In the genomic region with DNA sequence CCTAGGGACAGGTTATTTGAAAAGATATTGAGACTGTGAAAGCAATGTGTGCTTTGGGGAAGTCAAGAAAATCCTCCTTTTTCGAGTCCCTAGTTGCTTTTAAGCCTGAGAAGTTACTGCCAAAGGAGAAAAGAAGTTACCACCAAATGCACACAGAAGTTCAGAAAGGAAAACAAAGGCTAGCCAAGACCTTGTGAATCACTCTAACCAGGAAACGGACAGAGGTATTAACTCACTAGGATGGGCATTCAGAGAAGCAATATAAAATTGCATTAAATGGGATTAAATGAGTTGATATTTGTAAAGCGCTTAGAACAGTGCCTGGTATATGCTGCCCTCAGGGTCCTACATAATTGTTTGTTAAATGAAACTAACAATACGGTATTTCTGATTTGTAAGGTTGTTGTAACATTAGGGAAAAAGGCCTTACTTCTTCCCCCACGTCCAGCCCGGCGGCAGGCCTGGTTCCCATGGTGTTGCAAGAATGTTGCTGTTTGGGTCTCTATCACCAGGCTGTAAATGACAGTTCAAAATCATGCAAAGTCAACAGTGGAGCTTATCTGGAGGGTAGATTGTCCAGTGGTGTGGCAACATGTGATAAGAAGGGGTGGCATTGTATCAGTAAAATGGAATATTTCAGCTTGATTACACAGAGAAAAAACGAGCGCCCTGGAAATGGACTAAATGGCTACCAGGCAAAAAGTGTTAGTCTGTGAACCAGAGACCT, we compare ENCODE assay signal across 1 cellular context.
TF ChIP-seq lines count a peak whose summit lies in the region.

No MANE protein-coding gene starts in this region.

TF ChIP-seq in K562, 482 proteins besides CTCF, POLR2A, EP300 and RAD21 (continued from another document and continues in another):
- TF ChIP-seq, protein P1, sequence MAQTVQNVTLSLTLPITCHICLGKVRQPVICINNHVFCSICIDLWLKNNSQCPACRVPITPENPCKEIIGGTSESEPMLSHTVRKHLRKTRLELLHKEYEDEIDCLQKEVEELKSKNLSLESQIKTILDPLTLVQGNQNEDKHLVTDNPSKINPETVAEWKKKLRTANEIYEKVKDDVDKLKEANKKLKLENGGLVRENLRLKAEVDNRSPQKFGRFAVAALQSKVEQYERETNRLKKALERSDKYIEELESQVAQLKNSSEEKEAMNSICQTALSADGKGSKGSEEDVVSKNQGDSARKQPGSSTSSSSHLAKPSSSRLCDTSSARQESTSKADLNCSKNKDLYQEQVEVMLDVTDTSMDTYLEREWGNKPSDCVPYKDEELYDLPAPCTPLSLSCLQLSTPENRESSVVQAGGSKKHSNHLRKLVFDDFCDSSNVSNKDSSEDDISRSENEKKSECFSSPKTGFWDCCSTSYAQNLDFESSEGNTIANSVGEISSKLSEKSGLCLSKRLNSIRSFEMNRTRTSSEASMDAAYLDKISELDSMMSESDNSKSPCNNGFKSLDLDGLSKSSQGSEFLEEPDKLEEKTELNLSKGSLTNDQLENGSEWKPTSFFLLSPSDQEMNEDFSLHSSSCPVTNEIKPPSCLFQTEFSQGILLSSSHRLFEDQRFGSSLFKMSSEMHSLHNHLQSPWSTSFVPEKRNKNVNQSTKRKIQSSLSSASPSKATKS (CRISPR knock-in tag; IDR thresholded peaks at IDR 0.05) = no peak
- TF ChIP-seq, protein P2, sequence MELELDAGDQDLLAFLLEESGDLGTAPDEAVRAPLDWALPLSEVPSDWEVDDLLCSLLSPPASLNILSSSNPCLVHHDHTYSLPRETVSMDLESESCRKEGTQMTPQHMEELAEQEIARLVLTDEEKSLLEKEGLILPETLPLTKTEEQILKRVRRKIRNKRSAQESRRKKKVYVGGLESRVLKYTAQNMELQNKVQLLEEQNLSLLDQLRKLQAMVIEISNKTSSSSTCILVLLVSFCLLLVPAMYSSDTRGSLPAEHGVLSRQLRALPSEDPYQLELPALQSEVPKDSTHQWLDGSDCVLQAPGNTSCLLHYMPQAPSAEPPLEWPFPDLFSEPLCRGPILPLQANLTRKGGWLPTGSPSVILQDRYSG (tag; conservative IDR thresholded peaks at IDR 0.05; ENCODE audit: low read depth) = 0 out of 2 replicates have a peak, but pooled peaks have one; percentile 32
- TF ChIP-seq SMAD4 (CRISPR knock-in tag; conservative IDR thresholded peaks at IDR 0.05) (peak; percentile 44; the same call in 1 of the 2 replicates), ZNF134 (CRISPR knock-in tag; conservative IDR thresholded peaks at IDR 0.05) (no peak), ARNT (IDR thresholded peaks at IDR 0.05) (no peak), ERF (CRISPR knock-in tag; IDR thresholded peaks at IDR 0.05) (no peak), NFIX (CRISPR knock-in tag; IDR thresholded peaks at IDR 0.05; ENCODE audit: low read depth) (no peak), HDAC8 (tag; IDR thresholded peaks at IDR 0.05) (no peak), WHSC1 (IDR thresholded peaks at IDR 0.05; ENCODE audit: low read length) (no peak), KLF13 (tag; IDR thresholded peaks at IDR 0.05; ENCODE audit: borderline replicate concordance, low read depth) (no peak), ZBTB7A (IDR thresholded peaks at IDR 0.05; ENCODE audit: borderline replicate concordance, control insufficient read depth, low read depth, low read length) (no peak), GABPB1 (CRISPR knock-in tag; IDR thresholded peaks at IDR 0.05) (no peak), KAT2B (IDR thresholded peaks at IDR 0.05; ENCODE audit: low read depth, low read length) (no peak), NCOA1 (IDR thresholded peaks at IDR 0.05; ENCODE audit: low read depth) (no peak), RCOR1 (IDR thresholded peaks at IDR 0.05; ENCODE audit: borderline replicate concordance in 1 of 2, low read depth in 2 of 2, low read length in 2 of 2) (0 out of 4 replicates have a peak, but pooled peaks of 1 of the 2 experiments have one; percentile 24), MCM5 (IDR thresholded peaks at IDR 0.05; ENCODE audit: low read depth) (no peak), ZNF184 (CRISPR knock-in tag; IDR thresholded peaks at IDR 0.05) (no peak), ZNF354B (CRISPR knock-in tag; IDR thresholded peaks at IDR 0.05) (no peak), TCF7L2 (IDR thresholded peaks at IDR 0.05; ENCODE audit: low read depth, low read length) (no peak), ESRRB (CRISPR knock-in tag; IDR thresholded peaks at IDR 0.05; ENCODE audit: borderline replicate concordance) (no peak), ZNF143 (CRISPR knock-in tag; IDR thresholded peaks at IDR 0.05) (no peak)
- TF ChIP-seq, protein P3, sequence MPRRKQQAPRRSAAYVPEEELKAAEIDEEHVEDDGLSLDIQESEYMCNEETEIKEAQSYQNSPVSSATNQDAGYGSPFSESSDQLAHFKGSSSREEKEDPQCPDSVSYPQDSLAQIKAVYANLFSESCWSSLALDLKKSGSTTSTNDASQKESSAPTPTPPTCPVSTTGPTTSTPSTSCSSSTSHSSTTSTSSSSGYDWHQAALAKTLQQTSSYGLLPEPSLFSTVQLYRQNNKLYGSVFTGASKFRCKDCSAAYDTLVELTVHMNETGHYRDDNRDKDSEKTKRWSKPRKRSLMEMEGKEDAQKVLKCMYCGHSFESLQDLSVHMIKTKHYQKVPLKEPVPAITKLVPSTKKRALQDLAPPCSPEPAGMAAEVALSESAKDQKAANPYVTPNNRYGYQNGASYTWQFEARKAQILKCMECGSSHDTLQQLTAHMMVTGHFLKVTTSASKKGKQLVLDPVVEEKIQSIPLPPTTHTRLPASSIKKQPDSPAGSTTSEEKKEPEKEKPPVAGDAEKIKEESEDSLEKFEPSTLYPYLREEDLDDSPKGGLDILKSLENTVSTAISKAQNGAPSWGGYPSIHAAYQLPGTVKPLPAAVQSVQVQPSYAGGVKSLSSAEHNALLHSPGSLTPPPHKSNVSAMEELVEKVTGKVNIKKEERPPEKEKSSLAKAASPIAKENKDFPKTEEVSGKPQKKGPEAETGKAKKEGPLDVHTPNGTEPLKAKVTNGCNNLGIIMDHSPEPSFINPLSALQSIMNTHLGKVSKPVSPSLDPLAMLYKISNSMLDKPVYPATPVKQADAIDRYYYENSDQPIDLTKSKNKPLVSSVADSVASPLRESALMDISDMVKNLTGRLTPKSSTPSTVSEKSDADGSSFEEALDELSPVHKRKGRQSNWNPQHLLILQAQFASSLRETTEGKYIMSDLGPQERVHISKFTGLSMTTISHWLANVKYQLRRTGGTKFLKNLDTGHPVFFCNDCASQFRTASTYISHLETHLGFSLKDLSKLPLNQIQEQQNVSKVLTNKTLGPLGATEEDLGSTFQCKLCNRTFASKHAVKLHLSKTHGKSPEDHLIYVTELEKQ (CRISPR knock-in tag; IDR thresholded peaks at IDR 0.05) = no peak
- TF ChIP-seq, protein P4, sequence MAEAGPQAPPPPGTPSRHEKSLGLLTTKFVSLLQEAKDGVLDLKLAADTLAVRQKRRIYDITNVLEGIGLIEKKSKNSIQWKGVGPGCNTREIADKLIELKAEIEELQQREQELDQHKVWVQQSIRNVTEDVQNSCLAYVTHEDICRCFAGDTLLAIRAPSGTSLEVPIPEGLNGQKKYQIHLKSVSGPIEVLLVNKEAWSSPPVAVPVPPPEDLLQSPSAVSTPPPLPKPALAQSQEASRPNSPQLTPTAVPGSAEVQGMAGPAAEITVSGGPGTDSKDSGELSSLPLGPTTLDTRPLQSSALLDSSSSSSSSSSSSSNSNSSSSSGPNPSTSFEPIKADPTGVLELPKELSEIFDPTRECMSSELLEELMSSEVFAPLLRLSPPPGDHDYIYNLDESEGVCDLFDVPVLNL (CRISPR knock-in tag; IDR thresholded peaks at IDR 0.05; ENCODE audit: low read depth) = no peak
- TF ChIP-seq, protein P5, sequence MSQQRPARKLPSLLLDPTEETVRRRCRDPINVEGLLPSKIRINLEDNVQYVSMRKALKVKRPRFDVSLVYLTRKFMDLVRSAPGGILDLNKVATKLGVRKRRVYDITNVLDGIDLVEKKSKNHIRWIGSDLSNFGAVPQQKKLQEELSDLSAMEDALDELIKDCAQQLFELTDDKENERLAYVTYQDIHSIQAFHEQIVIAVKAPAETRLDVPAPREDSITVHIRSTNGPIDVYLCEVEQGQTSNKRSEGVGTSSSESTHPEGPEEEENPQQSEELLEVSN (IDR thresholded peaks at IDR 0.05; ENCODE audit: borderline replicate concordance in 1 of 2, extremely low read depth in 1 of 2, insufficient read depth in 1 of 2, insufficient read length in 1 of 2, low read depth in 1 of 2, low read length in 1 of 2, poor library complexity in 1 of 2, severe bottlenecking in 1 of 2) = no peak
- TF ChIP-seq, protein P6, sequence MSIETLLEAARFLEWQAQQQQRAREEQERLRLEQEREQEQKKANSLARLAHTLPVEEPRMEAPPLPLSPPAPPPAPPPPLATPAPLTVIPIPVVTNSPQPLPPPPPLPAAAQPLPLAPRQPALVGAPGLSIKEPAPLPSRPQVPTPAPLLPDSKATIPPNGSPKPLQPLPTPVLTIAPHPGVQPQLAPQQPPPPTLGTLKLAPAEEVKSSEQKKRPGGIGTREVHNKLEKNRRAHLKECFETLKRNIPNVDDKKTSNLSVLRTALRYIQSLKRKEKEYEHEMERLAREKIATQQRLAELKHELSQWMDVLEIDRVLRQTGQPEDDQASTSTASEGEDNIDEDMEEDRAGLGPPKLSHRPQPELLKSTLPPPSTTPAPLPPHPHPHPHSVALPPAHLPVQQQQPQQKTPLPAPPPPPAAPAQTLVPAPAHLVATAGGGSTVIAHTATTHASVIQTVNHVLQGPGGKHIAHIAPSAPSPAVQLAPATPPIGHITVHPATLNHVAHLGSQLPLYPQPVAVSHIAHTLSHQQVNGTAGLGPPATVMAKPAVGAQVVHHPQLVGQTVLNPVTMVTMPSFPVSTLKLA (conservative IDR thresholded peaks at IDR 0.05) = peak in 1 of 2 experiments; percentile 37; a peak in 2 of 4 replicates
- TF ChIP-seq, protein P7, sequence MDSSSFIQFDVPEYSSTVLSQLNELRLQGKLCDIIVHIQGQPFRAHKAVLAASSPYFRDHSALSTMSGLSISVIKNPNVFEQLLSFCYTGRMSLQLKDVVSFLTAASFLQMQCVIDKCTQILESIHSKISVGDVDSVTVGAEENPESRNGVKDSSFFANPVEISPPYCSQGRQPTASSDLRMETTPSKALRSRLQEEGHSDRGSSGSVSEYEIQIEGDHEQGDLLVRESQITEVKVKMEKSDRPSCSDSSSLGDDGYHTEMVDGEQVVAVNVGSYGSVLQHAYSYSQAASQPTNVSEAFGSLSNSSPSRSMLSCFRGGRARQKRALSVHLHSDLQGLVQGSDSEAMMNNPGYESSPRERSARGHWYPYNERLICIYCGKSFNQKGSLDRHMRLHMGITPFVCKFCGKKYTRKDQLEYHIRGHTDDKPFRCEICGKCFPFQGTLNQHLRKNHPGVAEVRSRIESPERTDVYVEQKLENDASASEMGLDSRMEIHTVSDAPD (CRISPR knock-in tag; IDR thresholded peaks at IDR 0.05) = no peak
- TF ChIP-seq, protein P8, sequence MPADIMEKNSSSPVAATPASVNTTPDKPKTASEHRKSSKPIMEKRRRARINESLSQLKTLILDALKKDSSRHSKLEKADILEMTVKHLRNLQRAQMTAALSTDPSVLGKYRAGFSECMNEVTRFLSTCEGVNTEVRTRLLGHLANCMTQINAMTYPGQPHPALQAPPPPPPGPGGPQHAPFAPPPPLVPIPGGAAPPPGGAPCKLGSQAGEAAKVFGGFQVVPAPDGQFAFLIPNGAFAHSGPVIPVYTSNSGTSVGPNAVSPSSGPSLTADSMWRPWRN (IDR thresholded peaks at IDR 0.05; ENCODE audit: low read depth) = no peak
- TF ChIP-seq, protein P9, sequence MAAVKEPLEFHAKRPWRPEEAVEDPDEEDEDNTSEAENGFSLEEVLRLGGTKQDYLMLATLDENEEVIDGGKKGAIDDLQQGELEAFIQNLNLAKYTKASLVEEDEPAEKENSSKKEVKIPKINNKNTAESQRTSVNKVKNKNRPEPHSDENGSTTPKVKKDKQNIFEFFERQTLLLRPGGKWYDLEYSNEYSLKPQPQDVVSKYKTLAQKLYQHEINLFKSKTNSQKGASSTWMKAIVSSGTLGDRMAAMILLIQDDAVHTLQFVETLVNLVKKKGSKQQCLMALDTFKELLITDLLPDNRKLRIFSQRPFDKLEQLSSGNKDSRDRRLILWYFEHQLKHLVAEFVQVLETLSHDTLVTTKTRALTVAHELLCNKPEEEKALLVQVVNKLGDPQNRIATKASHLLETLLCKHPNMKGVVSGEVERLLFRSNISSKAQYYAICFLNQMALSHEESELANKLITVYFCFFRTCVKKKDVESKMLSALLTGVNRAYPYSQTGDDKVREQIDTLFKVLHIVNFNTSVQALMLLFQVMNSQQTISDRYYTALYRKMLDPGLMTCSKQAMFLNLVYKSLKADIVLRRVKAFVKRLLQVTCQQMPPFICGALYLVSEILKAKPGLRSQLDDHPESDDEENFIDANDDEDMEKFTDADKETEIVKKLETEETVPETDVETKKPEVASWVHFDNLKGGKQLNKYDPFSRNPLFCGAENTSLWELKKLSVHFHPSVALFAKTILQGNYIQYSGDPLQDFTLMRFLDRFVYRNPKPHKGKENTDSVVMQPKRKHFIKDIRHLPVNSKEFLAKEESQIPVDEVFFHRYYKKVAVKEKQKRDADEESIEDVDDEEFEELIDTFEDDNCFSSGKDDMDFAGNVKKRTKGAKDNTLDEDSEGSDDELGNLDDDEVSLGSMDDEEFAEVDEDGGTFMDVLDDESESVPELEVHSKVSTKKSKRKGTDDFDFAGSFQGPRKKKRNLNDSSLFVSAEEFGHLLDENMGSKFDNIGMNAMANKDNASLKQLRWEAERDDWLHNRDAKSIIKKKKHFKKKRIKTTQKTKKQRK (IDR thresholded peaks at IDR 0.05; ENCODE audit: borderline replicate concordance, low read depth, low read length) = no peak
- TF ChIP-seq, protein P10, sequence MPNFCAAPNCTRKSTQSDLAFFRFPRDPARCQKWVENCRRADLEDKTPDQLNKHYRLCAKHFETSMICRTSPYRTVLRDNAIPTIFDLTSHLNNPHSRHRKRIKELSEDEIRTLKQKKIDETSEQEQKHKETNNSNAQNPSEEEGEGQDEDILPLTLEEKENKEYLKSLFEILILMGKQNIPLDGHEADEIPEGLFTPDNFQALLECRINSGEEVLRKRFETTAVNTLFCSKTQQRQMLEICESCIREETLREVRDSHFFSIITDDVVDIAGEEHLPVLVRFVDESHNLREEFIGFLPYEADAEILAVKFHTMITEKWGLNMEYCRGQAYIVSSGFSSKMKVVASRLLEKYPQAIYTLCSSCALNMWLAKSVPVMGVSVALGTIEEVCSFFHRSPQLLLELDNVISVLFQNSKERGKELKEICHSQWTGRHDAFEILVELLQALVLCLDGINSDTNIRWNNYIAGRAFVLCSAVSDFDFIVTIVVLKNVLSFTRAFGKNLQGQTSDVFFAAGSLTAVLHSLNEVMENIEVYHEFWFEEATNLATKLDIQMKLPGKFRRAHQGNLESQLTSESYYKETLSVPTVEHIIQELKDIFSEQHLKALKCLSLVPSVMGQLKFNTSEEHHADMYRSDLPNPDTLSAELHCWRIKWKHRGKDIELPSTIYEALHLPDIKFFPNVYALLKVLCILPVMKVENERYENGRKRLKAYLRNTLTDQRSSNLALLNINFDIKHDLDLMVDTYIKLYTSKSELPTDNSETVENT (CRISPR knock-in tag; IDR thresholded peaks at IDR 0.05) = no peak
